Comparison of ENCODE assay signal across 8 cellular contexts in the genomic region with DNA sequence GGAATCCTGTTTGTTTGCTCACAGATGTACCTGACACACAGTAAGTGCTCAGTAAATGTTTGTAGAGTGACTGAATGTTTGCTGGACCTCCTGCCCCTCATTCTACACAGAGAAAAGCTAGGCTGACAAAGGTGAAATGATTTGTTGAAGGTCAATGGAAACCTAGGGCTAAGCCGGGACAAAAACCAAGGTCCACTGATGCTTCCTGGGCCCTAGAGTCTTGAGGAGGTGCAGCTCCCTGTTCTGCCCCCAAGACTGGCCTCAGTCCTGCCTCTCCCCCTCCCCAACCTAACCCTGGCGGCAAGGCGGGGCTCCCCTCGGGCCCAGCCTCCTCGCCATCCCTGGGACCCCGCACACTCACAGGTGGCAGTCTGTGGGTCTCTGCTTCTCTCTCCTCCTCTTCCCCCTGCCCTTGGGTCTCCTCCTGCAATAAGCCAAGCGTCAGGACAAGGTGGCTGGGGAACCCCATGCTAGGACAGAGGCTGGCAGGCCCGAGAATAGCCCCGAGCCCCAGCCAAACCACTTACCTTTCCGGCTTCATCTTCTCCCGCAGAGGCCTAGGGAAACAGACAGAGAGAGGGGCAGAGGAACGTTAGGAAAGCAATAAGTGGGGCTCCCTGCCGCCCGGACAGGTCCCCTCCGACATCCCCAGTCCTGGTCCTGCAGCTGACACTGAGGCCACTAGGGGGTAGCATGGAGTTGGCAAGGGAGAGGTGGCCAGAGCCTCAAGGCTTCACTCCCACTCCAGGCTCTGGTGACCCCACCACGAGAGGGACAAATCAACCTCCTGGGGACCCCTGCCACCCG. TPM values are rescaled to one million over a fixed set of nuclear protein-coding genes. Genes with fewer than 3 reads are reported as not detected.
DNase-seq lines count a peak whose midpoint lies in the region; ATAC-seq and TF ChIP-seq lines count a peak whose summit lies in the region.

No MANE protein-coding gene starts in this region.

- peak overlapping the region; percentile 11 for H2AFZ ChIP-seq in DND-41 (ENCODE audit: low read depth, low read length)
- peak overlapping the region; percentile 49 for H2AFZ ChIP-seq in OCI-LY7 (ENCODE audit: low read length)

- BruUV-seq in OCI-LY7 (replicated peaks; lab: Mats Ljungman, UMichigan) = no TSS peak

- no peak overlapping the region for H3K4me2 ChIP-seq in DND-41 (ENCODE audit: insufficient read depth, low read length)
- H3K4me2 ChIP-seq in OCI-LY7 (ENCODE audit: low read length) = peak overlapping the region; percentile 13

- ATAC-seq in DND-41 (ENCODE audit: insufficient read depth, low read depth) = peak; percentile 89
- peak; percentile 78 to 88 (median 83) for ATAC-seq in natural killer cell
- ATAC-seq in HG02970 (IDR thresholded peaks at IDR 0.05; ENCODE audit: low FRiP score, unreplicated experiment) = no peak

- DNase-seq in DND-41 = peak; percentile 74
- DNase-seq in HL-60 (ENCODE audit: low read depth in 1 of 2, low spot score in 1 of 2) = peak in 1 of 2 experiments; percentile 53
- peak; percentile 79 for DNase-seq in OCI-LY7 (ENCODE audit: low spot score)
- peak; percentile 66 for DNase-seq in activated T-cell treated with anti-CD3 and anti-CD28 coated beads for 24 hours (ENCODE audit: low read depth)
- peak; percentile 77 to 86 for DNase-seq in erythroblast (lab: John Stamatoyannopoulos, UW)
- peak; percentile 68 for DNase-seq in natural killer cell
- peak; percentile 61 for DNase-seq in stimulated activated naive CD4-positive, alpha-beta T cell treated with Interleukin-2 at 50 U/mL for 16 hours (lab: John Stamatoyannopoulos, UW)

- no peaks in the 10 kb centered on the region for H3K9me3 ChIP-seq in DND-41 (ENCODE audit: insufficient read depth, low read length, severe bottlenecking)
- no peaks in the 10 kb centered on the region for H3K9me3 ChIP-seq in OCI-LY7 (ENCODE audit: low read length)

- H4K20me1 ChIP-seq in DND-41 (ENCODE audit: insufficient read depth, low read length) = no peaks in the 10 kb centered on the region
- H4K20me1 ChIP-seq in OCI-LY7 (ENCODE audit: insufficient read depth, low read length) = no peaks in the 10 kb centered on the region

- H3K27ac ChIP-seq in DND-41 (ENCODE audit: low read length) (no peak overlapping the region), HL-60 (replicated peaks) (no peak overlapping the region), OCI-LY7 (ENCODE audit: low read depth, low read length, poor library complexity, severe bottlenecking) (no peak overlapping the region)

- H3K9ac ChIP-seq in DND-41 (ENCODE audit: low read depth, low read length) = no peak overlapping the region

- H3K36me3 Mint-ChIP-seq in natural killer cell = no peaks in the 10 kb centered on the region

- POLR2A ChIA-PET in OCI-LY7 (lab: Charles Lee) = interaction anchor here (0.6 kb wide), 1 partner anchor 154 kb away, joined by 6 read pairs; no protein-coding TSS in a partner anchor

- peak overlapping the region; percentile 32 to 84 for H3K27ac Mint-ChIP-seq in natural killer cell

- H3K4me1 ChIP-seq in DND-41 (ENCODE audit: insufficient read depth, low read length) = no peaks in the 10 kb centered on the region
- peaks cover 46% of the 10 kb centered on the region for H3K4me1 ChIP-seq in OCI-LY7 (ENCODE audit: insufficient read depth, low read length, poor library complexity, severe bottlenecking)

- H3K9me2 ChIP-seq in OCI-LY7 (ENCODE audit: insufficient read depth, low read length) = no peaks in the 10 kb centered on the region

- peak overlapping the region; percentile 64 for H3K4me3 Mint-ChIP-seq in natural killer cell

- intact Hi-C loops in OCI-LY7 (cut with micrococcal nuclease; ENCODE audit: unreplicated experiment) (loop anchor here (1.0 to 5.0 kb wide), 5 partner anchors 56 to 356 kb away; a partner anchor contains a TSS), natural killer cell (cut with micrococcal nuclease) (loop anchor here (1.0 to 2.0 kb wide), 2 partner anchors 57 to 142 kb away; a partner anchor contains a TSS)

- TF ChIP-seq POLR2A in erythroblast (IDR thresholded peaks at IDR 0.05; ENCODE audit: low read length) = no peak

- peak; percentile 94 for TF ChIP-seq CTCF in DND-41 (IDR thresholded peaks at IDR 0.05; ENCODE audit: borderline replicate concordance, extremely low read depth, low read length, poor library complexity, severe bottlenecking)
- TF ChIP-seq CTCF in HL-60 (IDR thresholded peaks at IDR 0.05; ENCODE audit: insufficient read depth, low read length) = peak; percentile 53
- peak; percentile 95 for TF ChIP-seq CTCF in OCI-LY7 (conservative IDR thresholded peaks at IDR 0.05; ENCODE audit: low read length)
- peak; percentile 94 for TF ChIP-seq CTCF in natural killer cell (IDR thresholded peaks at IDR 0.05)

- CTCF ChIA-PET in OCI-LY7 (lab: Charles Lee; ENCODE audit: unreplicated experiment) = interaction anchor here (0.8 to 1.0 kb wide), 2 partner anchors 16 to 143 kb away, joined by 3 to 4 read pairs; no protein-coding TSS in a partner anchor

- H3K4me1 Mint-ChIP-seq in natural killer cell = peaks cover 33 to 35% of the 10 kb centered on the region in 2 donors

- H3K9me3 Mint-ChIP-seq in natural killer cell = no peaks in the 10 kb centered on the region

- no peak overlapping the region for H3K4me3 ChIP-seq in DND-41 (ENCODE audit: low read depth in 1 of 2, low read length in 2 of 2)
- H3K4me3 ChIP-seq in HL-60 (replicated peaks; ENCODE audit: insufficient read depth, low read length) = no peak overlapping the region
- H3K4me3 ChIP-seq in OCI-LY7 (ENCODE audit: low read depth, low read length, poor library complexity, severe bottlenecking) = no peak overlapping the region

- H3K27me3 ChIP-seq in DND-41 (ENCODE audit: insufficient read depth, low read length, poor library complexity) = no peaks in the 10 kb centered on the region
- H3K27me3 ChIP-seq in HL-60 (ENCODE audit: insufficient read depth, poor library complexity, severe bottlenecking) = no peaks in the 10 kb centered on the region

- H3K27me3 Mint-ChIP-seq in natural killer cell (ENCODE audit: low read depth in 2 of 2) = no peaks in the 10 kb centered on the region

- H3K36me3 ChIP-seq in DND-41 (ENCODE audit: insufficient read depth, low read length) (no peaks in the 10 kb centered on the region), OCI-LY7 (ENCODE audit: insufficient read depth, low read length) (no peaks in the 10 kb centered on the region)

- no peaks in the 10 kb centered on the region for H3K79me2 ChIP-seq in DND-41 (ENCODE audit: insufficient read depth, low read length)
- no peaks in the 10 kb centered on the region for H3K79me2 ChIP-seq in OCI-LY7 (ENCODE audit: insufficient read depth, low read depth, low read length)

RNA-seq across cellular contexts. Expression of a gene that starts 9.3 kb away (rescaled TPM):
- total RNA-seq in OCI-LY7 (2014; rRNA removed; shearing (Covaris generic)) = 0.09 and 0.13 TPM in 2 replicates
- 0.19 TPM in 1 of 2 replicates, not detected in the other for total RNA-seq in OCI-LY7 (2022)
- under 1 TPM in 2 of 3 donors, not detected in 1; 0.33 to 0.34 TPM for total RNA-seq in natural killer cell

RNA-seq across cellular contexts. Expression of a gene that starts 23.0 kb away (rescaled TPM):
- 6.1 and 11.3 TPM in 2 replicates for total RNA-seq in OCI-LY7 (2014; rRNA removed; shearing (Covaris generic))
- 14.0 and 15.3 TPM in 2 replicates for total RNA-seq in OCI-LY7 (2022)
- 1 to 10 TPM; 1.9 to 7.9 (median 2.9) TPM for total RNA-seq in natural killer cell

RNA-seq across cellular contexts. Expression of a gene that starts 56.7 kb away (rescaled TPM):
- total RNA-seq in OCI-LY7 (2014; rRNA removed; shearing (Covaris generic)) = 33.5 and 42.0 TPM in 2 replicates
- total RNA-seq in OCI-LY7 (2022) (49.8 and 53.8 TPM in 2 replicates), natural killer cell (10 to 100 TPM; 22.2 to 45.1 (median 31.2) TPM)
